Comparison of ENCODE assay signal across 11 cellular contexts in genomic region chr20:25372584-25373336, GRCh38. TPM values are rescaled to one million over a fixed set of nuclear protein-coding genes. Genes with fewer than 3 reads are reported as not detected.
DNase-seq lines count a peak whose midpoint lies in the region; ATAC-seq, FAIRE-seq and TF ChIP-seq lines count a peak whose summit lies in the region.
"Had no signal": no experiment of that assay in that cellular context is flagged by ENCODE, and none has a peak within 500 bp of the region (broad histone marks: within the 10 kb centered on the region; RNA-seq: fewer than 3 reads in every experiment).

No MANE protein-coding gene starts in this region.

- intact Hi-C loops in cardiac septum (cut with DNase I) = no loop called here
- intact Hi-C loops in Right ventricle myocardium superior (cut with DNase I) = no loop called here
- intact Hi-C loops in stomach (cut with DNase I; ENCODE audit: low total_unique reads) = no loop called here

- TF ChIP-seq CTCF in stomach (IDR thresholded peaks at IDR 0.05) = no peak

- no peak for TF ChIP-seq EP300 in stomach (IDR thresholded peaks at IDR 0.05)

- peaks cover 0 to 12% (median 0%) of the 10 kb centered on the region in 4 donors for H3K4me1 ChIP-seq in stomach
- H3K4me1 ChIP-seq: left lung had no signal

- 85 to 96% (median 94%) methylated on average over 10 of the region's 10 CpGs for WGBS in stomach, 5 donors

- H3K9me3 Mint-ChIP-seq in stimulated activated naive CD8-positive, alpha-beta T cell treated with anti-CD3 and anti-CD28 coated beads, Interleukin-15, amount 100 ng/mL, for 72 hours = no peaks in the 10 kb centered on the region
- H3K9me3 Mint-ChIP-seq: CD4-positive, CD25-positive, alpha-beta regulatory T cell had no signal

- DNase-seq in cardiac septum (ENCODE audit: low spot score) = peak; percentile 9
- no peak for DNase-seq in Right ventricle myocardium superior
- DNase-seq in RCC 7860 (ENCODE audit: low spot score) = peak; percentile 89
- DNase-seq in stimulated activated naive CD8-positive, alpha-beta T cell treated with anti-CD3 and anti-CD28 coated beads, Interleukin-15, amount 100 ng/mL, for 72 hours = no peak
- no peak for DNase-seq in GM12891 (ENCODE audit: insufficient read length, low spot score)
- no peak for DNase-seq in stomach
- no peak for DNase-seq in NCI-H187 treated with DMSO at 0.1 percent for 48 hours (lab: John Stamatoyannopoulos, UW)
- DNase-seq: activated naive CD4-positive, alpha-beta T cell; CD4-positive, CD25-positive, alpha-beta regulatory T cell; left lung had no signal

- TF ChIP-seq POLR2A in GM12891 (IDR thresholded peaks at IDR 0.05; ENCODE audit: low read depth, low read length) = no peak
- no peak for TF ChIP-seq POLR2A in stomach (IDR thresholded peaks at IDR 0.05)

- H3K4me3 Mint-ChIP-seq in stimulated activated naive CD8-positive, alpha-beta T cell treated with anti-CD3 and anti-CD28 coated beads, Interleukin-15, amount 100 ng/mL, for 72 hours = no peak overlapping the region
- H3K4me3 Mint-ChIP-seq: CD4-positive, CD25-positive, alpha-beta regulatory T cell had no signal

- no peak overlapping the region for H3K4me3 ChIP-seq in stomach
- H3K4me3 ChIP-seq: left lung had no signal

- FAIRE-seq in RCC 7860 (lab: Jason Lieb, UNC) (peak; percentile 85), GM12891 (lab: Jason Lieb, UNC) (no peak)

- H3K4me1 Mint-ChIP-seq in stimulated activated naive CD8-positive, alpha-beta T cell treated with anti-CD3 and anti-CD28 coated beads, Interleukin-15, amount 100 ng/mL, for 72 hours = peaks cover 31% of the 10 kb centered on the region

- no peaks in the 10 kb centered on the region for H3K27me3 Mint-ChIP-seq in stimulated activated naive CD8-positive, alpha-beta T cell treated with anti-CD3 and anti-CD28 coated beads, Interleukin-15, amount 100 ng/mL, for 72 hours
- H3K27me3 Mint-ChIP-seq: CD4-positive, CD25-positive, alpha-beta regulatory T cell had no signal

- no peaks in the 10 kb centered on the region for H3K27me3 ChIP-seq in stomach
- H3K27me3 ChIP-seq: left lung had no signal

- H3K9me3 ChIP-seq in stomach = no peaks in the 10 kb centered on the region
- H3K9me3 ChIP-seq: left lung had no signal

- H3K27ac ChIP-seq in stomach = no peak overlapping the region
- H3K27ac ChIP-seq: left lung had no signal

- ATAC-seq in Right ventricle myocardium superior (ENCODE audit: poor library complexity) = no peak
- peak; percentile 91 for ATAC-seq in esophagus mucosa
- ATAC-seq in stimulated activated naive CD8-positive, alpha-beta T cell treated with anti-CD3 and anti-CD28 coated beads, Interleukin-15, amount 100 ng/mL, for 72 hours = peak; percentile 90
- ATAC-seq: left lung had no signal

- no peaks in the 10 kb centered on the region for H3K36me3 ChIP-seq in stomach
- H3K36me3 ChIP-seq: left lung had no signal

- no peak overlapping the region for H3K27ac Mint-ChIP-seq in stimulated activated naive CD8-positive, alpha-beta T cell treated with anti-CD3 and anti-CD28 coated beads, Interleukin-15, amount 100 ng/mL, for 72 hours
- H3K27ac Mint-ChIP-seq: CD4-positive, CD25-positive, alpha-beta regulatory T cell had no signal

TF ChIP-seq in GM12891, 5 proteins besides CTCF, POLR2A, EP300 and RAD21:
- TF ChIP-seq POLR2AphosphoS5 (IDR thresholded peaks at IDR 0.05; ENCODE audit: low read depth, low read length) = no peak
- TF ChIP-seq SPI1 (IDR thresholded peaks at IDR 0.05; ENCODE audit: low read depth, low read length) = no peak
- TF ChIP-seq PAX5 (IDR thresholded peaks at IDR 0.05; ENCODE audit: insufficient read depth, low read length, severe bottlenecking) = no peak
- TF ChIP-seq TAF1 (IDR thresholded peaks at IDR 0.05; ENCODE audit: low read depth, low read length) = no peak
- TF ChIP-seq POU2F2 (IDR thresholded peaks at IDR 0.05; ENCODE audit: low read depth, low read length) = no peak
TF ChIP-seq in GM12891: peak in this region for 0.

RNA-seq across cellular contexts. Expression of gene ABHD12, which starts 17.9 kb away (rescaled TPM):
- 35.8 TPM for total RNA-seq in cardiac septum
- 21.1 TPM for total RNA-seq in Right ventricle myocardium superior
- 29.4 TPM for total RNA-seq in esophagus mucosa
- polyA plus RNA-seq in GM12891 (2012; ENCODE audit: low read depth, missing spikeins) = 29.2 TPM
- 10 to 100 TPM; 11.1 to 99.1 (median 53.1) TPM for total RNA-seq in stomach
- polyA plus RNA-seq in stomach = 10 to 100 TPM; 34.2 to 37.1 (median 34.2) TPM

RNA-seq across cellular contexts. Expression of gene GINS1, which starts 34.7 kb away (rescaled TPM):
- total RNA-seq in cardiac septum (0.43 TPM), Right ventricle myocardium superior (0.46 TPM), esophagus mucosa (8.6 TPM), stomach (1 to 10 TPM in 4 of 5 donors, not detected in 1; 1.0 to 9.4 (median 6.8) TPM)
- 7.8 TPM for polyA plus RNA-seq in GM12891 (2012; ENCODE audit: low read depth, missing spikeins)
- polyA plus RNA-seq in stomach = 1 to 10 TPM; 1.1 to 2.8 (median 2.3) TPM

Comparison
In these comparisons a context has a peak if more than half of its experiments do, and no peak if none do; other contexts are left out.
1. DNase-seq: peak in cardiac septum (single experiment) and RCC 7860 (single experiment); none in Right ventricle myocardium superior (single experiment), stimulated activated naive CD8-positive, alpha-beta T cell treated with anti-CD3 and anti-CD28 coated beads, Interleukin-15, amount 100 ng/mL, for 72 hours (0 of 2), GM12891 (single experiment), stomach (single experiment) and NCI-H187 treated with DMSO at 0.1 percent for 48 hours (single experiment).